1 cellular context compared by ENCODE assay signal in the genomic region with DNA sequence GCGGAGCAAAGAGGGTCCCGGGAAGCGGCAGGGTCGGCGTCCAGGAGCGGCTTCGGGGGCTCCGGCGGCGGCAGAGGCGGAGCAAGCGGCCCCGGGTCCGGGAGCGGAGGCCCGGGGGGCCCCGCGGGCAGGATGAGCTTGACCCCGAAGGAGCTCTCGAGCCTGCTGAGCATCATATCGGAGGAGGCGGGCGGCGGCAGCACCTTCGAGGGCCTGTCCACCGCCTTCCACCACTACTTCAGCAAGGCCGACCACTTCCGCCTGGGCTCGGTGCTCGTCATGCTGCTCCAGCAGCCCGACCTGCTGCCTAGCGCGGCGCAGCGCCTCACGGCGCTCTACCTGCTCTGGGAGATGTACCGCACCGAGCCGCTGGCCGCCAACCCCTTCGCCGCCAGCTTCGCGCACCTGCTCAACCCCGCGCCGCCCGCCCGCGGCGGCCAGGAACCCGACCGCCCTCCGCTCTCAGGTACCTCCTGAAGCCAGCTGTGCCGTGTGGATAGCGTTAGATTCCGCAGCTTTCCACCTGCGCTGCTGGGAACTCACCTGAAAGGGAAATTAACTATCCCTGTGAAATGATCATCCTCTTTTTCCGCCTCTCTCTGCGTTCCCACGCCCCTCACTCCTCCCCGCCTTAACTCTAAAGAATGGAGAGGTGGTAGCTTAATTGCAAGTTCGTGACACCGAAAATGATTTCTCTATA.
TF ChIP-seq lines count a peak whose summit lies in the region.

No MANE protein-coding gene starts in this region.

TF ChIP-seq in HepG2, 621 proteins besides CTCF, POLR2A, EP300 and RAD21 (continued from another document and continues in another):
- TF ChIP-seq, protein P1, sequence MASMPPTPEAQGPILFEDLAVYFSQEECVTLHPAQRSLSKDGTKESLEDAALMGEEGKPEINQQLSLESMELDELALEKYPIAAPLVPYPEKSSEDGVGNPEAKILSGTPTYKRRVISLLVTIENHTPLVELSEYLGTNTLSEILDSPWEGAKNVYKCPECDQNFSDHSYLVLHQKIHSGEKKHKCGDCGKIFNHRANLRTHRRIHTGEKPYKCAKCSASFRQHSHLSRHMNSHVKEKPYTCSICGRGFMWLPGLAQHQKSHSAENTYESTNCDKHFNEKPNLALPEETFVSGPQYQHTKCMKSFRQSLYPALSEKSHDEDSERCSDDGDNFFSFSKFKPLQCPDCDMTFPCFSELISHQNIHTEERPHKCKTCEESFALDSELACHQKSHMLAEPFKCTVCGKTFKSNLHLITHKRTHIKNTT (CRISPR knock-in tag; IDR thresholded peaks at IDR 0.05), result no peak
- TF ChIP-seq ASH2L (IDR thresholded peaks at IDR 0.05; ENCODE audit: insufficient read length, low read depth, low read length) (peak; percentile 89), MXI1 (IDR thresholded peaks at IDR 0.05; ENCODE audit: borderline replicate concordance, low read depth, low read length) (no peak), SNAPC2 (CRISPR knock-in tag; IDR thresholded peaks at IDR 0.05) (no peak), NKX3-1 (CRISPR knock-in tag; IDR thresholded peaks at IDR 0.05) (no peak; the same call in 1 of the 2 replicates), MEIS2 (CRISPR knock-in tag; IDR thresholded peaks at IDR 0.05) (no peak), ZNF773 (CRISPR knock-in tag; IDR thresholded peaks at IDR 0.05; ENCODE audit: borderline replicate concordance) (no peak; the same call in 1 of the 2 replicates), PAWR (CRISPR knock-in tag; IDR thresholded peaks at IDR 0.05; ENCODE audit: borderline replicate concordance) (no peak), ZNF337 (CRISPR knock-in tag; IDR thresholded peaks at IDR 0.05; ENCODE audit: borderline replicate concordance, low read depth) (0 out of 2 replicates have a peak, but pooled peaks have one; percentile 21), SIN3A (IDR thresholded peaks at IDR 0.05; ENCODE audit: borderline replicate concordance, low read depth, low read length) (no peak), ZNF792 (CRISPR knock-in tag; IDR thresholded peaks at IDR 0.05) (no peak), RBFOX2 (IDR thresholded peaks at IDR 0.05; ENCODE audit: low read depth, low read length) (peak; percentile 82), ZNF296 (CRISPR knock-in tag; conservative IDR thresholded peaks at IDR 0.05) (no peak), ZC3H4 (CRISPR knock-in tag; IDR thresholded peaks at IDR 0.05; ENCODE audit: borderline replicate concordance) (no peak; the same call in 1 of the 2 replicates), MAFK (conservative IDR thresholded peaks at IDR 0.05 in 1 of 2, IDR thresholded peaks at IDR 0.05 in 1 of 2; ENCODE audit: low read length in 2 of 2) (no peak), MYC (CRISPR knock-in tag; IDR thresholded peaks at IDR 0.05; ENCODE audit: borderline replicate concordance) (peak; percentile 10), ATF7-NPFF (CRISPR knock-in tag; IDR thresholded peaks at IDR 0.05; ENCODE audit: low read depth) (no peak), CHD4 (IDR thresholded peaks at IDR 0.05; ENCODE audit: borderline replicate concordance, low read length) (no peak), ZNF841 (CRISPR knock-in tag; IDR thresholded peaks at IDR 0.05; ENCODE audit: borderline replicate concordance) (no peak), ARNT2 (CRISPR knock-in tag; IDR thresholded peaks at IDR 0.05; ENCODE audit: low read depth) (0 out of 2 replicates have a peak, but pooled peaks have one; percentile 58), HDAC1 (CRISPR knock-in tag; IDR thresholded peaks at IDR 0.05) (peak; percentile 18), KLF13 (CRISPR knock-in tag; IDR thresholded peaks at IDR 0.05) (no peak), NPAS2 (CRISPR knock-in tag; IDR thresholded peaks at IDR 0.05; ENCODE audit: borderline replicate concordance) (no peak), SYNCRIP (IDR thresholded peaks at IDR 0.05; ENCODE audit: insufficient read depth, low read depth, low read length) (no peak), PHF21A (CRISPR knock-in tag; IDR thresholded peaks at IDR 0.05) (no peak), ETV5 (CRISPR knock-in tag; IDR thresholded peaks at IDR 0.05; ENCODE audit: borderline replicate concordance) (no peak; the same call in 1 of the 2 replicates), TEAD2 (CRISPR knock-in tag; IDR thresholded peaks at IDR 0.05) (0 out of 2 replicates have a peak, but pooled peaks have one; percentile 14), GABPB1 (CRISPR knock-in tag; IDR thresholded peaks at IDR 0.05) (peak; percentile 16; the same call in 1 of the 2 replicates), MIXL1 (CRISPR knock-in tag; IDR thresholded peaks at IDR 0.05) (no peak), ZSCAN20 (CRISPR knock-in tag; IDR thresholded peaks at IDR 0.05; ENCODE audit: borderline replicate concordance) (peak; percentile 93), NRL (CRISPR knock-in tag; IDR thresholded peaks at IDR 0.05; ENCODE audit: borderline replicate concordance) (peak; percentile 70)
- TF ChIP-seq, protein P2, sequence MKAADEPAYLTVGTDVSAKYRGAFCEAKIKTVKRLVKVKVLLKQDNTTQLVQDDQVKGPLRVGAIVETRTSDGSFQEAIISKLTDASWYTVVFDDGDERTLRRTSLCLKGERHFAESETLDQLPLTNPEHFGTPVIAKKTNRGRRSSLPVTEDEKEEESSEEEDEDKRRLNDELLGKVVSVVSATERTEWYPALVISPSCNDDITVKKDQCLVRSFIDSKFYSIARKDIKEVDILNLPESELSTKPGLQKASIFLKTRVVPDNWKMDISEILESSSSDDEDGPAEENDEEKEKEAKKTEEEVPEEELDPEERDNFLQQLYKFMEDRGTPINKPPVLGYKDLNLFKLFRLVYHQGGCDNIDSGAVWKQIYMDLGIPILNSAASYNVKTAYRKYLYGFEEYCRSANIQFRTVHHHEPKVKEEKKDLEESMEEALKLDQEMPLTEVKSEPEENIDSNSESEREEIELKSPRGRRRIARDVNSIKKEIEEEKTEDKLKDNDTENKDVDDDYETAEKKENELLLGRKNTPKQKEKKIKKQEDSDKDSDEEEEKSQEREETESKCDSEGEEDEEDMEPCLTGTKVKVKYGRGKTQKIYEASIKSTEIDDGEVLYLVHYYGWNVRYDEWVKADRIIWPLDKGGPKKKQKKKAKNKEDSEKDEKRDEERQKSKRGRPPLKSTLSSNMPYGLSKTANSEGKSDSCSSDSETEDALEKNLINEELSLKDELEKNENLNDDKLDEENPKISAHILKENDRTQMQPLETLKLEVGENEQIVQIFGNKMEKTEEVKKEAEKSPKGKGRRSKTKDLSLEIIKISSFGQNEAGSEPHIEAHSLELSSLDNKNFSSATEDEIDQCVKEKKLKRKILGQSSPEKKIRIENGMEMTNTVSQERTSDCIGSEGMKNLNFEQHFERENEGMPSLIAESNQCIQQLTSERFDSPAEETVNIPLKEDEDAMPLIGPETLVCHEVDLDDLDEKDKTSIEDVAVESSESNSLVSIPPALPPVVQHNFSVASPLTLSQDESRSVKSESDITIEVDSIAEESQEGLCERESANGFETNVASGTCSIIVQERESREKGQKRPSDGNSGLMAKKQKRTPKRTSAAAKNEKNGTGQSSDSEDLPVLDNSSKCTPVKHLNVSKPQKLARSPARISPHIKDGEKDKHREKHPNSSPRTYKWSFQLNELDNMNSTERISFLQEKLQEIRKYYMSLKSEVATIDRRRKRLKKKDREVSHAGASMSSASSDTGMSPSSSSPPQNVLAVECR (CRISPR knock-in tag; IDR thresholded peaks at IDR 0.05; ENCODE audit: borderline replicate concordance), result peak; percentile 72; the same call in 1 of the 2 replicates
- TF ChIP-seq, protein P3, sequence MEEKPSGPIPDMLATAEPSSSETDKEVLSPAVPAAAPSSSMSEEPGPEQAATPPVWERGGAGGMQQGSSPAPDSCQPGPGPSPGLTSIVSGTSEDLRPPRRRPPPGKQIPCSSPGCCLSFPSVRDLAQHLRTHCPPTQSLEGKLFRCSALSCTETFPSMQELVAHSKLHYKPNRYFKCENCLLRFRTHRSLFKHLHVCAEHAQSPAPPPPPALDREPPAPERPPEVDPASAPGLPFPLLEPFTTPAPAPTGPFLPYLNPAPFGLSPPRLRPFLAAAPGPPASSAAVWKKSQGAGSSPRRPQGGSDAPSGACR (CRISPR knock-in tag; IDR thresholded peaks at IDR 0.05), result peak; percentile 63; the same call in 1 of the 2 replicates
- TF ChIP-seq, protein P4, sequence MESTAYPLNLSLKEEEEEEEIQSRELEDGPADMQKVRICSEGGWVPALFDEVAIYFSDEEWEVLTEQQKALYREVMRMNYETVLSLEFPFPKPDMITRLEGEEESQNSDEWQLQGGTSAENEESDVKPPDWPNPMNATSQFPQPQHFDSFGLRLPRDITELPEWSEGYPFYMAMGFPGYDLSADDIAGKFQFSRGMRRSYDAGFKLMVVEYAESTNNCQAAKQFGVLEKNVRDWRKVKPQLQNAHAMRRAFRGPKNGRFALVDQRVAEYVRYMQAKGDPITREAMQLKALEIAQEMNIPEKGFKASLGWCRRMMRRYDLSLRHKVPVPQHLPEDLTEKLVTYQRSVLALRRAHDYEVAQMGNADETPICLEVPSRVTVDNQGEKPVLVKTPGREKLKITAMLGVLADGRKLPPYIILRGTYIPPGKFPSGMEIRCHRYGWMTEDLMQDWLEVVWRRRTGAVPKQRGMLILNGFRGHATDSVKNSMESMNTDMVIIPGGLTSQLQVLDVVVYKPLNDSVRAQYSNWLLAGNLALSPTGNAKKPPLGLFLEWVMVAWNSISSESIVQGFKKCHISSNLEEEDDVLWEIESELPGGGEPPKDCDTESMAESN (CRISPR knock-in tag; conservative IDR thresholded peaks at IDR 0.05), result peak; percentile 62; the same call in 1 of the 2 replicates
- TF ChIP-seq, protein P5, sequence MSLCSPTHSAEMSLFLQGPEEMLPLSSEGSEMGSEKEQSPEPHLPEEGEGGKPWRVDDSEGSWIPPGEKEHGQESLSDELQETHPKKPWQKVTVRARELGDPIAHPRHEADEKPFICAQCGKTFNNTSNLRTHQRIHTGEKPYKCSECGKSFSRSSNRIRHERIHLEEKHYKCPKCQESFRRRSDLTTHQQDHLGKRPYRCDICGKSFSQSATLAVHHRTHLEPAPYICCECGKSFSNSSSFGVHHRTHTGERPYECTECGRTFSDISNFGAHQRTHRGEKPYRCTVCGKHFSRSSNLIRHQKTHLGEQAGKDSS (CRISPR knock-in tag; IDR thresholded peaks at IDR 0.05; ENCODE audit: borderline replicate concordance, low read depth), result peak; percentile 13
- TF ChIP-seq, protein P6, sequence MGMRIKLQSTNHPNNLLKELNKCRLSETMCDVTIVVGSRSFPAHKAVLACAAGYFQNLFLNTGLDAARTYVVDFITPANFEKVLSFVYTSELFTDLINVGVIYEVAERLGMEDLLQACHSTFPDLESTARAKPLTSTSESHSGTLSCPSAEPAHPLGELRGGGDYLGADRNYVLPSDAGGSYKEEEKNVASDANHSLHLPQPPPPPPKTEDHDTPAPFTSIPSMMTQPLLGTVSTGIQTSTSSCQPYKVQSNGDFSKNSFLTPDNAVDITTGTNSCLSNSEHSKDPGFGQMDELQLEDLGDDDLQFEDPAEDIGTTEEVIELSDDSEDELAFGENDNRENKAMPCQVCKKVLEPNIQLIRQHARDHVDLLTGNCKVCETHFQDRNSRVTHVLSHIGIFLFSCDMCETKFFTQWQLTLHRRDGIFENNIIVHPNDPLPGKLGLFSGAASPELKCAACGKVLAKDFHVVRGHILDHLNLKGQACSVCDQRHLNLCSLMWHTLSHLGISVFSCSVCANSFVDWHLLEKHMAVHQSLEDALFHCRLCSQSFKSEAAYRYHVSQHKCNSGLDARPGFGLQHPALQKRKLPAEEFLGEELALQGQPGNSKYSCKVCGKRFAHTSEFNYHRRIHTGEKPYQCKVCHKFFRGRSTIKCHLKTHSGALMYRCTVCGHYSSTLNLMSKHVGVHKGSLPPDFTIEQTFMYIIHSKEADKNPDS (CRISPR knock-in tag; IDR thresholded peaks at IDR 0.05), result peak; percentile 71; the same call in 1 of the 2 replicates
- TF ChIP-seq, protein P7, sequence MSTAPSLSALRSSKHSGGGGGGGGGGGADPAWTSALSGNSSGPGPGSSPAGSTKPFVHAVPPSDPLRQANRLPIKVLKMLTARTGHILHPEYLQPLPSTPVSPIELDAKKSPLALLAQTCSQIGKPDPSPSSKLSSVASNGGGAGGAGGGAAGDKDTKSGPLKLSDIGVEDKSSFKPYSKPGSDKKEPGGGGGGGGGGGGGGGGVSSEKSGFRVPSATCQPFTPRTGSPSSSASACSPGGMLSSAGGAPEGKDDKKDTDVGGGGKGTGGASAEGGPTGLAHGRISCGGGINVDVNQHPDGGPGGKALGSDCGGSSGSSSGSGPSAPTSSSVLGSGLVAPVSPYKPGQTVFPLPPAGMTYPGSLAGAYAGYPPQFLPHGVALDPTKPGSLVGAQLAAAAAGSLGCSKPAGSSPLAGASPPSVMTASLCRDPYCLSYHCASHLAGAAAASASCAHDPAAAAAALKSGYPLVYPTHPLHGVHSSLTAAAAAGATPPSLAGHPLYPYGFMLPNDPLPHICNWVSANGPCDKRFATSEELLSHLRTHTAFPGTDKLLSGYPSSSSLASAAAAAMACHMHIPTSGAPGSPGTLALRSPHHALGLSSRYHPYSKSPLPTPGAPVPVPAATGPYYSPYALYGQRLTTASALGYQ (CRISPR knock-in tag; IDR thresholded peaks at IDR 0.05), result no peak
- TF ChIP-seq, protein P8, sequence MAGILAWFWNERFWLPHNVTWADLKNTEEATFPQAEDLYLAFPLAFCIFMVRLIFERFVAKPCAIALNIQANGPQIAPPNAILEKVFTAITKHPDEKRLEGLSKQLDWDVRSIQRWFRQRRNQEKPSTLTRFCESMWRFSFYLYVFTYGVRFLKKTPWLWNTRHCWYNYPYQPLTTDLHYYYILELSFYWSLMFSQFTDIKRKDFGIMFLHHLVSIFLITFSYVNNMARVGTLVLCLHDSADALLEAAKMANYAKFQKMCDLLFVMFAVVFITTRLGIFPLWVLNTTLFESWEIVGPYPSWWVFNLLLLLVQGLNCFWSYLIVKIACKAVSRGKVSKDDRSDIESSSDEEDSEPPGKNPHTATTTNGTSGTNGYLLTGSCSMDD (CRISPR knock-in tag; IDR thresholded peaks at IDR 0.05), result no peak
- TF ChIP-seq, protein P9, sequence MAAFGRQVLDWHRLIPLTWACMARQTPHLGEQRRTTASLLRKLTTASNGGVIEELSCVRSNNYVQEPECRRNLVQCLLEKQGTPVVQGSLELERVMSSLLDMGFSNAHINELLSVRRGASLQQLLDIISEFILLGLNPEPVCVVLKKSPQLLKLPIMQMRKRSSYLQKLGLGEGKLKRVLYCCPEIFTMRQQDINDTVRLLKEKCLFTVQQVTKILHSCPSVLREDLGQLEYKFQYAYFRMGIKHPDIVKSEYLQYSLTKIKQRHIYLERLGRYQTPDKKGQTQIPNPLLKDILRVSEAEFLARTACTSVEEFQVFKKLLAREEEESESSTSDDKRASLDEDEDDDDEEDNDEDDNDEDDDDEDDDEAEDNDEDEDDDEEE (CRISPR knock-in tag; IDR thresholded peaks at IDR 0.05), result peak; percentile 1
- TF ChIP-seq, protein P10, sequence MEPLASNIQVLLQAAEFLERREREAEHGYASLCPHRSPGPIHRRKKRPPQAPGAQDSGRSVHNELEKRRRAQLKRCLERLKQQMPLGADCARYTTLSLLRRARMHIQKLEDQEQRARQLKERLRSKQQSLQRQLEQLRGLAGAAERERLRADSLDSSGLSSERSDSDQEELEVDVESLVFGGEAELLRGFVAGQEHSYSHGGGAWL (CRISPR knock-in tag; IDR thresholded peaks at IDR 0.05), result peak; percentile 56; the same call in 1 of the 2 replicates
